8 cellular contexts compared by ENCODE assay signal in genomic region chr5:154683101-154683757, GRCh38.
DNase-seq lines count a peak whose midpoint lies in the region; ATAC-seq, FAIRE-seq and TF ChIP-seq lines count a peak whose summit lies in the region.
"Had no signal": no experiment of that assay in that cellular context is flagged by ENCODE, and none has a peak within 500 bp of the region (broad histone marks: within the 10 kb centered on the region; RNA-seq: fewer than 3 reads in every experiment).

No MANE protein-coding gene starts in this region.

- peak; percentile 68 for ATAC-seq in GM18909 (IDR thresholded peaks at IDR 0.05; ENCODE audit: poor library complexity, unreplicated experiment)
- ATAC-seq in HG02763 (IDR thresholded peaks at IDR 0.05; ENCODE audit: unreplicated experiment) = peak; percentile 59
- ATAC-seq in foreskin keratinocyte = peak; percentile 53
- peak; percentile 32 to 42 for ATAC-seq in gastrocnemius medialis

- H3K27ac ChIP-seq in SJCRH30 = peak overlapping the region; percentile 27; the same call in 1 of the 2 replicates
- H3K27ac ChIP-seq in foreskin keratinocyte = peak overlapping the region; percentile 73
- H3K27ac ChIP-seq in gastrocnemius medialis = peak overlapping the region; percentile 92 to 95 (median 95)

- H3K27me3 ChIP-seq in SJCRH30 = no peaks in the 10 kb centered on the region
- H3K27me3 ChIP-seq in foreskin keratinocyte = no peaks in the 10 kb centered on the region
- H3K27me3 ChIP-seq in gastrocnemius medialis = no peaks in the 10 kb centered on the region

- no peaks in the 10 kb centered on the region for H3K9me3 ChIP-seq in SJCRH30 (replicated peaks)
- H3K9me3 ChIP-seq in gastrocnemius medialis = no peaks in the 10 kb centered on the region

- no peak for TF ChIP-seq POLR2A in gastrocnemius medialis (IDR thresholded peaks at IDR 0.05)

- H3K4me1 ChIP-seq in SJCRH30 (no peaks in the 10 kb centered on the region), foreskin keratinocyte (peaks cover 6% of the 10 kb centered on the region), gastrocnemius medialis (peaks cover 16 to 34% of the 10 kb centered on the region in 2 donors)

- intact Hi-C loops in gastrocnemius medialis (cut with DNase I; ENCODE audit: low total_unique reads) = loop anchor here (2.0 kb wide), 1 partner anchor 32 kb away; no protein-coding TSS in a partner anchor

- H3K36me3 ChIP-seq in SJCRH30 (no peaks in the 10 kb centered on the region), gastrocnemius medialis (no peaks in the 10 kb centered on the region)

- no peak for FAIRE-seq in D721Med (lab: Jason Lieb, UNC)
- FAIRE-seq: colon had no signal

- TF ChIP-seq CTCF in foreskin keratinocyte (conservative IDR thresholded peaks at IDR 0.05) = no peak
- TF ChIP-seq CTCF in gastrocnemius medialis (IDR thresholded peaks at IDR 0.05 in 4 of 5, conservative IDR thresholded peaks at IDR 0.05 in 1 of 5) = no peak
- TF ChIP-seq CTCF in D721Med (IDR thresholded peaks at IDR 0.05; ENCODE audit: insufficient read depth, missing control alignments) = no peak

- DNase-seq in SJCRH30 (no peak), foreskin keratinocyte (no peak), gastrocnemius medialis (no peak), SK-N-DZ (ENCODE audit: low spot score) (no peak), D721Med (ENCODE audit: insufficient read length, low spot score) (no peak)

- peak overlapping the region; percentile 56 for H3K4me3 ChIP-seq in SJCRH30
- H3K4me3 ChIP-seq in gastrocnemius medialis = peak overlapping the region; percentile 64 to 71 (median 68)

- in situ Hi-C loops in gastrocnemius medialis (cut with MboI; ENCODE audit: low sequenced_read_pairs in 4 of 4) = loop anchor here in 1 of 4 donors (10.0 kb wide), 1 partner anchor 72 kb away; the partner anchor contains the start of gene LARP1

Comparison
In these comparisons a context has a peak if more than half of its experiments do, and no peak if none do; other contexts are left out.
1. H3K27ac ChIP-seq: peak in every context shown above with its lines; median percentile 95 in gastrocnemius medialis; 73 in foreskin keratinocyte; 27 in SJCRH30.